In genomic region chr1:186605762-186606350, GRCh38 we compare ENCODE assay signal across 1 cellular context.
TF ChIP-seq lines count a peak whose summit lies in the region.

No MANE protein-coding gene starts in this region.

TF ChIP-seq in SK-N-SH treated with all-trans-retinoic acid at 6 μM for 48 hours, 23 proteins besides CTCF, POLR2A, EP300 and RAD21:
- TF ChIP-seq POU6F1 (CRISPR knock-in tag; IDR thresholded peaks at IDR 0.05; ENCODE audit: borderline replicate concordance, low read depth) (no peak), ZNF565 (CRISPR knock-in tag; conservative IDR thresholded peaks at IDR 0.05; ENCODE audit: low read depth) (no peak), BACH2 (CRISPR knock-in tag; IDR thresholded peaks at IDR 0.05; ENCODE audit: borderline replicate concordance) (no peak), CSRNP3 (CRISPR knock-in tag; IDR thresholded peaks at IDR 0.05) (no peak), CREB5 (CRISPR knock-in tag; IDR thresholded peaks at IDR 0.05; ENCODE audit: low read depth) (no peak), PPARA (CRISPR knock-in tag; IDR thresholded peaks at IDR 0.05; ENCODE audit: borderline replicate concordance) (no peak), ZFP30 (CRISPR knock-in tag; IDR thresholded peaks at IDR 0.05) (no peak), ZC3H10 (CRISPR knock-in tag; IDR thresholded peaks at IDR 0.05) (no peak)
